27 cellular contexts compared by ENCODE assay signal in the genomic region with DNA sequence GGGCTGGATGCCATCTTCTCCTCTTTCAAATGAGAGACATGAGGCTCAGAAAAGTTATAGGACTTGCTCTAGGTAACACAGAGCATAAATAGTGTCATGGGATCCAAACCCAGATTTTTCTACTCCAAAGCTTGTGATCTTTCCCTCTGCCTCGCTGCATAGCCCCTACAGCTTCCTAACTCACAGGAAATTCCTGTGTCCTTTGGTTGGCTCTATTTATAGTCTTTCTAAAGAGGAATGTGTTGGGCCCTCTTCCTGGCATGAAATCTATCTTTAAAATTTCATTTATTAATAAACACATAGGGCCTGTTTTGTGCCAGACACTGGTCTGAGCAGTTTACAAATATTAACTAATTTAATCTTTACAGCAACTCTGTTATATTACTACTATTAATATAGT. TPM values are rescaled to one million over a fixed set of nuclear protein-coding genes. Genes with fewer than 3 reads are reported as not detected.
"Had no signal": no experiment of that assay in that cellular context is flagged by ENCODE, and none has a peak within 500 bp of the region (broad histone marks: within the 10 kb centered on the region; RNA-seq: fewer than 3 reads in every experiment).

No MANE protein-coding gene starts in this region.

- H3K4me3 Mint-ChIP-seq: activated B cell treated with CpG ODN at 0.5 μM for 24 hours; activated CD8-positive, alpha-beta memory T cell treated with anti-CD3 and anti-CD28 coated beads, Interleukin-2, amount 10 ng/mL, durations not matched to agents 7 days and 5 days; activated CD8-positive, alpha-beta T cell treated with anti-CD3 and anti-CD28 coated beads, Interleukin-2, amount 10 ng/mL, durations not matched to agents 7 days and 5 days; activated naive CD4-positive, alpha-beta T cell treated with anti-CD3 and anti-CD28 coated beads, Interleukin-2, amount 50 U/mL, for 24 hours; activated naive CD8-positive, alpha-beta T cell treated with anti-CD3 and anti-CD28 coated beads, Interleukin-2, amount 50 U/mL, for 24 hours; naive B cell; nephron progenitor cell; stimulated activated memory B cell treated with anti-CD40 and anti-IgM and Interleukin-4, amounts not matched to agents 10 μg/mL and 1 μg/mL and 100 μg/mL, for 72 hours; stimulated activated naive CD8-positive, alpha-beta T cell treated with anti-CD3 and anti-CD28 coated beads, Interleukin-15, amount 100 ng/mL, for 72 hours; T-helper 2 cell treated with Interferon-gamma antibody and Interleukin-4, amounts not matched to agents 5 μg/mL and 100 μg/mL, for 36 hours had no signal

- ATAC-seq: activated CD8-positive, alpha-beta T cell treated with anti-CD3 and anti-CD28 coated beads, Interleukin-2, amount 10 ng/mL, durations not matched to agents 7 days and 5 days; body of pancreas; esophagus mucosa; foreskin keratinocyte; sciatic nerve; stimulated activated memory B cell treated with anti-CD40 and anti-IgM and Interleukin-4, amounts not matched to agents 10 μg/mL and 1 μg/mL and 100 μg/mL, for 72 hours had no signal

- H3K27ac ChIP-seq: body of pancreas, foreskin keratinocyte, left lung, neutrophil, thyroid gland had no signal

- H3K4me3 ChIP-seq: body of pancreas, left lung, thyroid gland had no signal

- H3K4me1 ChIP-seq: body of pancreas, foreskin keratinocyte, left lung had no signal

- H3K27me3 Mint-ChIP-seq: stimulated activated memory B cell treated with anti-CD40 and anti-IgM and Interleukin-4, amounts not matched to agents 10 μg/mL and 1 μg/mL and 100 μg/mL, for 72 hours had no signal

- H3K4me1 Mint-ChIP-seq: activated CD8-positive, alpha-beta memory T cell treated with anti-CD3 and anti-CD28 coated beads, Interleukin-2, amount 10 ng/mL, durations not matched to agents 7 days and 5 days; activated naive CD4-positive, alpha-beta T cell treated with anti-CD3 and anti-CD28 coated beads, Interleukin-2, amount 50 U/mL, for 24 hours; activated naive CD8-positive, alpha-beta T cell treated with anti-CD3 and anti-CD28 coated beads, Interleukin-2, amount 50 U/mL, for 24 hours; stimulated activated memory B cell treated with anti-CD40 and anti-IgM and Interleukin-4, amounts not matched to agents 10 μg/mL and 1 μg/mL and 100 μg/mL, for 72 hours had no signal

- H3K36me3 Mint-ChIP-seq: activated CD8-positive, alpha-beta memory T cell treated with anti-CD3 and anti-CD28 coated beads, Interleukin-2, amount 10 ng/mL, durations not matched to agents 7 days and 5 days; activated naive CD4-positive, alpha-beta T cell treated with anti-CD3 and anti-CD28 coated beads, Interleukin-2, amount 50 U/mL, for 24 hours; naive B cell; stimulated activated memory B cell treated with anti-CD40 and anti-IgM and Interleukin-4, amounts not matched to agents 10 μg/mL and 1 μg/mL and 100 μg/mL, for 72 hours had no signal

- H3K27me3 ChIP-seq: body of pancreas, foreskin keratinocyte, left lung, thyroid gland had no signal

- H3K36me3 ChIP-seq: left lung, neutrophil, thyroid gland had no signal

- H3K27ac Mint-ChIP-seq: activated B cell treated with CpG ODN at 0.5 μM for 24 hours; activated CD8-positive, alpha-beta memory T cell treated with anti-CD3 and anti-CD28 coated beads, Interleukin-2, amount 10 ng/mL, durations not matched to agents 7 days and 5 days; activated CD8-positive, alpha-beta T cell treated with anti-CD3 and anti-CD28 coated beads, Interleukin-2, amount 10 ng/mL, durations not matched to agents 7 days and 5 days; activated naive CD4-positive, alpha-beta T cell treated with anti-CD3 and anti-CD28 coated beads, Interleukin-2, amount 50 U/mL, for 24 hours; activated naive CD8-positive, alpha-beta T cell treated with anti-CD3 and anti-CD28 coated beads, Interleukin-2, amount 50 U/mL, for 24 hours; activated T-helper 2 cell treated with anti-CD3 and anti-CD28 coated beads, Interferon-gamma antibody, Interleukin-2, Interleukin-4, amounts not matched to agents 10 μg/mL and 5 μg/mL and 100 μg/mL, durations not matched to agents 14 hours and 24 hours and 36 hours; naive B cell; nephron progenitor cell; stimulated activated memory B cell treated with anti-CD40 and anti-IgM and Interleukin-4, amounts not matched to agents 10 μg/mL and 1 μg/mL and 100 μg/mL, for 72 hours; stimulated activated naive CD8-positive, alpha-beta T cell treated with anti-CD3 and anti-CD28 coated beads, Interleukin-15, amount 100 ng/mL, for 72 hours; T-helper 2 cell treated with Interferon-gamma antibody and Interleukin-4, amounts not matched to agents 5 μg/mL and 100 μg/mL, for 36 hours had no signal

- H3K9me3 Mint-ChIP-seq: activated B cell treated with CpG ODN at 0.5 μM for 24 hours; activated naive CD4-positive, alpha-beta T cell treated with anti-CD3 and anti-CD28 coated beads, Interleukin-2, amount 50 U/mL, for 24 hours; activated naive CD8-positive, alpha-beta T cell treated with anti-CD3 and anti-CD28 coated beads, Interleukin-2, amount 50 U/mL, for 24 hours; activated T-helper 2 cell treated with anti-CD3 and anti-CD28 coated beads, Interferon-gamma antibody, Interleukin-2, Interleukin-4, amounts not matched to agents 10 μg/mL and 5 μg/mL and 100 μg/mL, durations not matched to agents 14 hours and 24 hours and 36 hours; naive B cell; stimulated activated memory B cell treated with anti-CD40 and anti-IgM and Interleukin-4, amounts not matched to agents 10 μg/mL and 1 μg/mL and 100 μg/mL, for 72 hours; stimulated activated naive CD8-positive, alpha-beta T cell treated with anti-CD3 and anti-CD28 coated beads, Interleukin-15, amount 100 ng/mL, for 72 hours; T-helper 2 cell treated with Interferon-gamma antibody and Interleukin-4, amounts not matched to agents 5 μg/mL and 100 μg/mL, for 36 hours had no signal

- DNase-seq: activated B cell treated with CpG ODN at 0.5 μM for 24 hours; activated CD8-positive, alpha-beta memory T cell treated with anti-CD3 and anti-CD28 coated beads, Interleukin-2, amount 10 ng/mL, durations not matched to agents 7 days and 5 days; activated CD8-positive, alpha-beta T cell treated with anti-CD3 and anti-CD28 coated beads, Interleukin-2, amount 10 ng/mL, durations not matched to agents 7 days and 5 days; activated naive CD8-positive, alpha-beta T cell treated with anti-CD3 and anti-CD28 coated beads, Interleukin-2, amount 50 U/mL, for 24 hours; amygdala; body of pancreas; foreskin keratinocyte; left lung; naive B cell; nephron progenitor cell; small intestine; stimulated activated CD4-positive, alpha-beta T cell treated with anti-CD3 and anti-CD28 coated beads, Interleukin-4, amount 100 ng/mL, for 4 hours; stimulated activated CD8-positive, alpha-beta memory T cell treated with anti-CD3 and anti-CD28 coated beads, Interleukin-4, amount 100 ng/mL, for 48 hours; stimulated activated naive CD8-positive, alpha-beta T cell treated with anti-CD3 and anti-CD28 coated beads, Interleukin-15, amount 100 ng/mL, for 72 hours; substantia nigra had no signal

- H3K9me3 ChIP-seq: body of pancreas, left lung, neutrophil, thyroid gland had no signal

RNA-seq across cellular contexts. Expression of a gene that starts 9.8 kb away (rescaled TPM):
- total RNA-seq: activated CD8-positive, alpha-beta memory T cell treated with anti-CD3 and anti-CD28 coated beads, Interleukin-2, amount 10 ng/mL, durations not matched to agents 7 days and 5 days; activated CD8-positive, alpha-beta T cell treated with anti-CD3 and anti-CD28 coated beads, Interleukin-2, amount 10 ng/mL, durations not matched to agents 7 days and 5 days; activated T-helper 2 cell treated with anti-CD3 and anti-CD28 coated beads, Interferon-gamma antibody, Interleukin-2, Interleukin-4, amounts not matched to agents 10 μg/mL and 5 μg/mL and 100 μg/mL, durations not matched to agents 14 hours and 24 hours and 36 hours; endothelial cell of umbilical vein; esophagus mucosa; foreskin keratinocyte; glomerular endothelial cell; lung microvascular endothelial cell; osteocyte had no signal
- polyA plus RNA-seq: endothelial cell of umbilical vein, foreskin keratinocyte had no signal
